ENCODE assay signal across 13 cellular contexts in genomic region chr2:111945444-111946293, GRCh38. TPM values are rescaled to one million over a fixed set of nuclear protein-coding genes. Genes with fewer than 3 reads are reported as not detected.
A peak's percentile ranks its signal among the peaks of the same experiment; 100 is the strongest.
DNase-seq lines count a peak whose midpoint lies in the region; ATAC-seq, FAIRE-seq and TF ChIP-seq lines count a peak whose summit lies in the region.
"Had no signal": no experiment of that assay in that cellular context is flagged by ENCODE, and none has a peak within 500 bp of the region (broad histone marks: within the 10 kb centered on the region; RNA-seq: fewer than 3 reads in every experiment).

No MANE protein-coding gene starts in this region.

- in situ Hi-C loops in K562 (cut with MboI) = no loop called here

- ATAC-seq in K562 = 0 out of 3 replicates have a peak, but pooled peaks have one; percentile 31
- ATAC-seq in left lung = peak; percentile 6
- ATAC-seq: activated naive CD8-positive, alpha-beta T cell treated with anti-CD3 and anti-CD28 coated beads, Interleukin-2, amount 50 U/mL, for 24 hours had no signal

- CTCF ChIA-PET in K562 (lab: Yijun Ruan, JAX; ENCODE audit: low intra/inter-chr PET ratio) = no interaction called here

- H3K4me3 ChIP-seq in K562 (no peak overlapping the region), left lung (no peak overlapping the region), skeletal muscle tissue (ENCODE audit: low read length in 3 of 3) (no peak overlapping the region)
- H3K4me3 ChIP-seq: GM12878, SK-N-MC had no signal

- peak overlapping the region; percentile 76 for H3K27ac ChIP-seq in C4-2B
- no peak overlapping the region for H3K27ac ChIP-seq in K562 (ENCODE audit: extremely low read depth, low read depth, low read length)
- H3K27ac ChIP-seq in left lung = peak overlapping the region; percentile 54 to 62
- H3K27ac ChIP-seq in skeletal muscle tissue (ENCODE audit: low read depth, low read length) = peak overlapping the region; percentile 54
- H3K27ac ChIP-seq: SK-N-MC had no signal

- H3K9me3 ChIP-seq in K562 (replicated peaks; ENCODE audit: control insufficient read depth, insufficient read depth, low read depth, low read length) (no peaks in the 10 kb centered on the region), left lung (no peaks in the 10 kb centered on the region), skeletal muscle tissue (ENCODE audit: control insufficient read depth in 3 of 3, low read length in 3 of 3) (no peaks in the 10 kb centered on the region)

- no peak for DNase-seq in K562 (ENCODE audit: extremely low read depth in 1 of 4, low spot score in 3 of 4)
- no peak for DNase-seq in left lung
- no peak for DNase-seq in superior temporal gyrus (ENCODE audit: extremely low spot score)
- DNase-seq in AG08395 (ENCODE audit: low spot score) = no peak
- no peak for DNase-seq in glomerular visceral epithelial cell (ENCODE audit: extremely low spot score)
- DNase-seq in putamen (ENCODE audit: low spot score) = no peak
- DNase-seq: activated CD4-positive, CD25-positive, alpha-beta regulatory T cell; activated naive CD8-positive, alpha-beta T cell treated with anti-CD3 and anti-CD28 coated beads, Interleukin-2, amount 50 U/mL, for 24 hours had no signal

- no peak for TF ChIP-seq POLR2A in K562 (conservative IDR thresholded peaks at IDR 0.05)

- TF ChIP-seq EP300 in K562 (IDR thresholded peaks at IDR 0.05; ENCODE audit: low read length) = no peak

- TF ChIP-seq CTCF in C4-2B (conservative IDR thresholded peaks at IDR 0.05) (no peak), K562 (IDR thresholded peaks at IDR 0.05 in 2 of 3, conservative IDR thresholded peaks at IDR 0.05 in 1 of 3; ENCODE audit: insufficient read depth in 2 of 3, low read depth in 1 of 3, low read length in 3 of 3) (no peak), left lung (IDR thresholded peaks at IDR 0.05) (no peak)

- POLR2A ChIA-PET in K562 (lab: Yijun Ruan, JAX) = interaction anchor here (1.0 kb wide), 1 partner anchor 16 kb away, joined by 6 read pairs; no protein-coding TSS in a partner anchor

- H3K27me3 ChIP-seq in K562 (ENCODE audit: control insufficient read depth in 2 of 2, insufficient read depth in 2 of 2, low read length in 2 of 2) (peaks cover 3 to 24% of the 10 kb centered on the region in 2 experiments; a peak in 3 of 5 replicates), left lung (no peaks in the 10 kb centered on the region), skeletal muscle tissue (ENCODE audit: control insufficient read depth in 3 of 3, insufficient read depth in 3 of 3, low read length in 3 of 3) (no peaks in the 10 kb centered on the region)

- H3K9ac ChIP-seq in K562 (ENCODE audit: insufficient read depth in 1 of 2, low read depth in 2 of 2, low read length in 2 of 2) = no peak overlapping the region
- H3K9ac ChIP-seq in skeletal muscle tissue (ENCODE audit: low read depth in 1 of 3, low read length in 3 of 3) = no peak overlapping the region

- no peak overlapping the region for H2AFZ ChIP-seq in K562 (ENCODE audit: low read depth, low read length)

- no peaks in the 10 kb centered on the region for H3K79me2 ChIP-seq in K562 (ENCODE audit: control insufficient read depth, insufficient read depth, low read length)

- WGBS in K562 (ENCODE audit: insufficient coverage, low coverage, missing lambda C conversion rate) = 31% methylated on average over 2 of the region's 2 CpGs

- no TSS peak for BruUV-seq in K562 (replicated peaks; lab: Mats Ljungman, UMichigan)

- H3K36me3 ChIP-seq in K562 (ENCODE audit: control insufficient read depth, insufficient read depth, low read length) = no peaks in the 10 kb centered on the region
- peaks cover 0 to 60% of the 10 kb centered on the region in 2 donors for H3K36me3 ChIP-seq in left lung
- H3K36me3 ChIP-seq in skeletal muscle tissue (ENCODE audit: control insufficient read depth in 3 of 3, insufficient read depth in 3 of 3, low read length in 3 of 3) = no peaks in the 10 kb centered on the region

- H3K9me1 ChIP-seq in K562 (ENCODE audit: control insufficient read depth, insufficient read depth, low read length) = no peaks in the 10 kb centered on the region

- no peak for FAIRE-seq in K562 (lab: Jason Lieb, UNC)
- FAIRE-seq: GM12878, islet of Langerhans had no signal

- H3K4me1 ChIP-seq in K562 (replicated peaks in 1 of 2; ENCODE audit: control insufficient read depth in 2 of 2, insufficient read depth in 2 of 2, low read length in 2 of 2) = no peaks in the 10 kb centered on the region
- peaks cover 8 to 16% of the 10 kb centered on the region in 2 donors for H3K4me1 ChIP-seq in left lung
- H3K4me1 ChIP-seq in skeletal muscle tissue (ENCODE audit: control insufficient read depth in 3 of 3, insufficient read depth in 3 of 3, low read length in 3 of 3) = peaks cover 12 to 18% (median 15%) of the 10 kb centered on the region in 3 donors

- intact Hi-C loops in K562 (cut with micrococcal nuclease) (no loop called here), left lung (cut with DNase I) (no loop called here)

- no peak overlapping the region for H3K4me2 ChIP-seq in K562 (ENCODE audit: insufficient read depth, low read length)

- H4K20me1 ChIP-seq in K562 (replicated peaks; ENCODE audit: control insufficient read depth, insufficient read depth, low read length) = no peaks in the 10 kb centered on the region

- TF ChIP-seq RAD21 in K562 (CRISPR knock-in tag; conservative IDR thresholded peaks at IDR 0.05 in 1 of 2, IDR thresholded peaks at IDR 0.05 in 1 of 2) = no peak

TF ChIP-seq in K562, 482 proteins besides CTCF, POLR2A, EP300 and RAD21:
- TF ChIP-seq SMARCA4 (IDR thresholded peaks at IDR 0.05) = no peak
- TF ChIP-seq NR2C1 (IDR thresholded peaks at IDR 0.05) = no peak
- TF ChIP-seq NR2C1 (tag; IDR thresholded peaks at IDR 0.05) = peak; percentile 31; the same call in 1 of the 2 replicates

RNA-seq across cellular contexts. Expression of gene MERTK, which starts 47.3 kb away (rescaled TPM):
- total RNA-seq in K562 (2011; cell fraction: chromatin; rRNA removed; ENCODE audit: low replicate concordance) = 5.8 and 6.9 TPM in 2 replicates
- total RNA-seq in K562 (2011; cell fraction: nucleolus; rRNA removed) = 5.0 and 5.3 TPM in 2 replicates
- 4.0 and 4.7 TPM in 2 replicates for total RNA-seq in K562 (2011; cell fraction: nucleoplasm; rRNA removed)
- 0.82 and 1.1 TPM in 2 replicates for total RNA-seq in K562 (2014; rRNA removed)
- 0.73 and 0.83 TPM in 2 replicates for total RNA-seq in K562 (2014; rRNA removed; fragmentation: Illumina TruSeq; extraction: Trizol)
- 0.62 and 0.68 TPM in 2 replicates for total RNA-seq in K562 (2015; rRNA removed; fragmentation: Illumina TruSeq; extraction: Trizol)
- 1.1 and 1.4 TPM in 2 replicates for total RNA-seq in K562 (2021)
- 1.6 and 2.7 TPM in 2 replicates for polyA plus RNA-seq in K562 (2011; rRNA removed)
- polyA plus RNA-seq in K562 (2011; cell fraction: cytosol; rRNA removed) = 1.7 and 2.3 TPM in 2 replicates
- polyA plus RNA-seq in K562 (2011; cell fraction: nucleus; rRNA removed) = 2.4 and 3.4 TPM in 2 replicates
- 0.96 and 1.6 TPM in 2 replicates for polyA plus RNA-seq in K562 (2012)
- 0.93 and 1.2 TPM in 2 replicates for polyA plus RNA-seq in K562 (2014; fragmentation: Illumina TruSeq; extraction: Trizol)
- polyA plus RNA-seq in K562 (2014; fragmentation: Nextera tagmentation; extraction: Ambion mirVana) = under 1 TPM; 0.23 to 0.31 TPM
- polyA plus RNA-seq in K562 (2014; rRNA removed) = 0.74 and 1.3 TPM in 2 replicates
- 2.4 and 4.1 TPM in 2 replicates for polyA minus RNA-seq in K562 (2011; rRNA and poly(A)+ RNA removed)
- 1.4 and 1.8 TPM in 2 replicates for polyA minus RNA-seq in K562 (2011; cell fraction: cytosol; rRNA and poly(A)+ RNA removed)
- polyA minus RNA-seq in K562 (2011; cell fraction: nucleus; rRNA and poly(A)+ RNA removed) = 1.5 and 3.2 TPM in 2 replicates
- 10 to 100 TPM; 21.5 to 42.8 TPM for total RNA-seq in left lung
- total RNA-seq in skeletal muscle tissue = 4.2 TPM
